ENCODE assay signal across 10 cellular contexts in the genomic region with DNA sequence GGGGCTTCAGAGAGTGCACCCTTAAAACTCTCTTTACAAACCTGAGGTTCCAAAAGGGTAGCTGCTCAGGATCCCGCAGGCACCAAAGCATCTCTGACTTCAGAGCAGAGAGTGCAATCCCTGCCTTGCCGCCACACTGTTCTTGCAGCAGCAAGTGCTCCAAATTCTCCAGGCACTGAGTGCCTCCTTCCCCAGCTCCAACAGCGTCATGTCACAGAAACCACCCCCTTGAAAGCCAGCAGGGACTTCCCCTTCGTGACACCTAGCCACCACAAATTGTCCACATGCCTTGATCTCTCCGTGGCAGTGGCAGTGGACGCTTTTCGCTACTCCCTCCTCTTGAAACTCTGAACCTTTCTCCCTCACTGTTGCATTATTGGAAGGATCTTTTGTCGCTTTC. TPM values are rescaled to one million over a fixed set of nuclear protein-coding genes. Genes with fewer than 3 reads are reported as not detected.
DNase-seq lines count a peak whose midpoint lies in the region; ATAC-seq and TF ChIP-seq lines count a peak whose summit lies in the region.
"Had no signal": no experiment of that assay in that cellular context is flagged by ENCODE, and none has a peak within 500 bp of the region (broad histone marks: within the 10 kb centered on the region; RNA-seq: fewer than 3 reads in every experiment).

No MANE protein-coding gene starts in this region.

- H4K8ac ChIP-seq in IMR-90 (ENCODE audit: low read depth in 2 of 2, low read length in 2 of 2): peak overlapping the region; percentile 61 to 84; a peak in 3 of 4 replicates

- peak overlapping the region; percentile 91 for H3K4ac ChIP-seq in IMR-90 (ENCODE audit: low read depth, low read length)

- no peaks in the 10 kb centered on the region for H3K36me3 ChIP-seq in IMR-90 (ENCODE audit: control insufficient read depth, insufficient read depth, low read length)

- H3K14ac ChIP-seq in IMR-90 (replicated peaks; ENCODE audit: low read depth, low read length): peak overlapping the region; percentile 84

- TF ChIP-seq POLR2A in IMR-90 (IDR thresholded peaks at IDR 0.05; ENCODE audit: low read depth, low read length): no peak

- TF ChIP-seq CTCF in CD4-positive, alpha-beta T cell (IDR thresholded peaks at IDR 0.05): no peak
- TF ChIP-seq CTCF in IMR-90 (conservative IDR thresholded peaks at IDR 0.05; ENCODE audit: low read depth, low read length) (no peak), chondrocyte (IDR thresholded peaks at IDR 0.05) (no peak)

- ATAC-seq in CD4-positive, alpha-beta T cell (ENCODE audit: poor library complexity): peak; percentile 40
- ATAC-seq in IMR-90 (ENCODE audit: low read depth) (no peak), GM18868 (IDR thresholded peaks at IDR 0.05; ENCODE audit: unreplicated experiment) (no peak)
- ATAC-seq in natural killer cell treated with Interleukin-12 subunit alpha and Interleukin-12 subunit beta and Interleukin-15 and Interleukin-18, amount 100 ng/mL, for 72 hours: peak; percentile 65 to 74

- peak overlapping the region; percentile 77 for H3K23ac ChIP-seq in IMR-90 (ENCODE audit: low read depth, low read length)

- H3K9me1 ChIP-seq in IMR-90 (ENCODE audit: insufficient read depth, low read length): peaks cover 45% of the 10 kb centered on the region

- H3K4me1 ChIP-seq in IMR-90 (ENCODE audit: control insufficient read depth, insufficient read depth, low read length): peaks cover 45% of the 10 kb centered on the region

- H2BK15ac ChIP-seq in IMR-90 (ENCODE audit: low read depth, low read length): peak overlapping the region; percentile 45; the same call in 1 of the 3 replicates

- no peak overlapping the region for H3K4me2 ChIP-seq in IMR-90 (ENCODE audit: low read depth, low read length)

- H3K18ac ChIP-seq in IMR-90 (ENCODE audit: low read depth, low read length): peak overlapping the region; percentile 44; the same call in 1 of the 2 replicates

- peak overlapping the region; percentile 54; the same call in 1 of the 2 replicates for H2BK20ac ChIP-seq in IMR-90 (ENCODE audit: low read depth, low read length)

- dilution Hi-C loops in IMR-90 (cut with HindIII; ENCODE audit: low sequenced_read_pairs, unreplicated experiment): no loop called here

- H4K20me1 ChIP-seq in IMR-90 (ENCODE audit: insufficient read depth, low read length): peaks cover 15% of the 10 kb centered on the region; the same call in 1 of the 2 replicates

- no peak overlapping the region for H3K27ac ChIP-seq in CD4-positive, alpha-beta T cell (ENCODE audit: low read depth, low read length)
- H3K27ac ChIP-seq in IMR-90 (ENCODE audit: insufficient read depth, low read length): peak overlapping the region; percentile 6; the same call in 1 of the 2 replicates

- no peak overlapping the region for H3K4me3 ChIP-seq in IMR-90 (ENCODE audit: insufficient read depth, low read depth, low read length)

- H3K27ac Mint-ChIP-seq in CD4-positive, alpha-beta T cell: peak overlapping the region; percentile 6
- peak overlapping the region; percentile 97 for H3K27ac Mint-ChIP-seq in chondrocyte (ENCODE audit: unreplicated experiment)
- peak overlapping the region; percentile 23 to 81 for H3K27ac Mint-ChIP-seq in natural killer cell treated with Interleukin-12 subunit alpha and Interleukin-12 subunit beta and Interleukin-15 and Interleukin-18, amount 100 ng/mL, for 72 hours

- peaks cover 68% of the 10 kb centered on the region for H3K4me1 Mint-ChIP-seq in CD4-positive, alpha-beta T cell (ENCODE audit: low read depth)
- peaks cover 79% of the 10 kb centered on the region for H3K4me1 Mint-ChIP-seq in chondrocyte (ENCODE audit: low read depth)
- H3K4me1 Mint-ChIP-seq in natural killer cell treated with Interleukin-12 subunit alpha and Interleukin-12 subunit beta and Interleukin-15 and Interleukin-18, amount 100 ng/mL, for 72 hours (ENCODE audit: low read depth in 2 of 2): peaks cover 48 to 51% of the 10 kb centered on the region in 2 donors

- no peak overlapping the region for H3K9ac ChIP-seq in IMR-90 (ENCODE audit: low read depth, low read length)

- peaks cover 28% of the 10 kb centered on the region for H3K36me3 Mint-ChIP-seq in CD4-positive, alpha-beta T cell (ENCODE audit: low read depth)
- H3K36me3 Mint-ChIP-seq in chondrocyte (ENCODE audit: low read depth): peaks cover 3% of the 10 kb centered on the region
- H3K36me3 Mint-ChIP-seq in natural killer cell treated with Interleukin-12 subunit alpha and Interleukin-12 subunit beta and Interleukin-15 and Interleukin-18, amount 100 ng/mL, for 72 hours: no peaks in the 10 kb centered on the region

- in situ Hi-C loops in IMR-90 (cut with MboI; ENCODE audit: low sequenced_read_pairs): no loop called here

- H2AFZ ChIP-seq in IMR-90 (replicated peaks; ENCODE audit: low read length, poor library complexity): no peak overlapping the region

- WGBS in IMR-90 (ENCODE audit: extremely low coverage in 2 of 2, insufficient read length in 1 of 2), 2 experiments: 92% methylated on average over 5 of the region's 8 CpGs; no CpG with 5 or more reads in 1 of the 2 experiments

- H3K27me3 Mint-ChIP-seq in CD4-positive, alpha-beta T cell: no peaks in the 10 kb centered on the region
- no peaks in the 10 kb centered on the region for H3K27me3 Mint-ChIP-seq in chondrocyte (ENCODE audit: low read depth)
- H3K27me3 Mint-ChIP-seq in natural killer cell treated with Interleukin-12 subunit alpha and Interleukin-12 subunit beta and Interleukin-15 and Interleukin-18, amount 100 ng/mL, for 72 hours: no peaks in the 10 kb centered on the region

- H4K5ac ChIP-seq in IMR-90 (ENCODE audit: low read depth, low read length): peak overlapping the region; percentile 10; the same call in 1 of the 2 replicates

- BruUV-seq in IMR-90 (replicated peaks; lab: Mats Ljungman, UMichigan): no TSS peak

- H3K9me3 Mint-ChIP-seq in CD4-positive, alpha-beta T cell: no peaks in the 10 kb centered on the region
- H3K9me3 Mint-ChIP-seq in chondrocyte (ENCODE audit: low read depth): no peaks in the 10 kb centered on the region
- H3K9me3 Mint-ChIP-seq in natural killer cell treated with Interleukin-12 subunit alpha and Interleukin-12 subunit beta and Interleukin-15 and Interleukin-18, amount 100 ng/mL, for 72 hours: no peaks in the 10 kb centered on the region

- H3K27me3 ChIP-seq in CD4-positive, alpha-beta T cell (ENCODE audit: control insufficient read depth, insufficient read depth, low read length): no peaks in the 10 kb centered on the region
- no peaks in the 10 kb centered on the region for H3K27me3 ChIP-seq in IMR-90 (ENCODE audit: control insufficient read depth, insufficient read depth, low read length)

- peaks cover 49 to 82% of the 10 kb centered on the region in 2 experiments for H3K79me1 ChIP-seq in IMR-90 (ENCODE audit: low read depth in 1 of 2, low read length in 2 of 2)

- H2AK5ac ChIP-seq in IMR-90 (ENCODE audit: low read depth, low read length): peak overlapping the region; percentile 32

- DNase-seq in CD4-positive, alpha-beta T cell: peak in 1 of 10 experiments; percentile 5
- DNase-seq in IMR-90 (no peak), chondrocyte (ENCODE audit: low spot score) (no peak), SK-N-DZ (ENCODE audit: low spot score) (no peak), NCI-H1092 (lab: John Stamatoyannopoulos, UW) (no peak), NCI-H524 (lab: John Stamatoyannopoulos, UW) (no peak)
- DNase-seq in natural killer cell treated with Interleukin-12 subunit alpha and Interleukin-12 subunit beta and Interleukin-15 and Interleukin-18, amount 100 ng/mL, for 72 hours (ENCODE audit: low spot score): peak; percentile 62
- DNase-seq: effector CD8-positive, alpha-beta T cell; NCI-H1436 had no signal

- no peak for TF ChIP-seq RAD21 in IMR-90 (IDR thresholded peaks at IDR 0.05; ENCODE audit: low read length)

- peak overlapping the region; percentile 95 for H4K91ac ChIP-seq in IMR-90 (ENCODE audit: insufficient read depth, low read depth, low read length)

- intact Hi-C loops in CD4-positive, alpha-beta T cell (cut with DNase I, micrococcal nuclease): no loop called here
- intact Hi-C loops in IMR-90 (cut with micrococcal nuclease): no loop called here

- POLR2A ChIA-PET in CD4-positive, alpha-beta T cell (lab: Charles Lee): no interaction called here
- POLR2A ChIA-PET in IMR-90 (lab: Charles Lee; ENCODE audit: unreplicated experiment): no interaction called here

- no peak overlapping the region for H3K56ac ChIP-seq in IMR-90 (ENCODE audit: extremely low read depth, insufficient read depth, low read length)

- H2AK9ac ChIP-seq in IMR-90 (replicated peaks; ENCODE audit: low read depth, low read length, poor library complexity): no peak overlapping the region

- CTCF ChIA-PET in CD4-positive, alpha-beta T cell (lab: Charles Lee): interaction anchor here (0.6 to 1.1 kb wide), 2 partner anchors 152 to 1512 kb away, joined by 3 read pairs; no protein-coding TSS in a partner anchor
- CTCF ChIA-PET in IMR-90 (lab: Yijun Ruan, JAX): no interaction called here

- H3K4me3 Mint-ChIP-seq in CD4-positive, alpha-beta T cell: peak overlapping the region; percentile 8
- no peak overlapping the region for H3K4me3 Mint-ChIP-seq in chondrocyte (ENCODE audit: unreplicated experiment)
- H3K4me3 Mint-ChIP-seq in natural killer cell treated with Interleukin-12 subunit alpha and Interleukin-12 subunit beta and Interleukin-15 and Interleukin-18, amount 100 ng/mL, for 72 hours: peak overlapping the region; percentile 44

- H2BK120ac ChIP-seq in IMR-90 (ENCODE audit: low read depth, low read length): peak overlapping the region; percentile 90

- peak overlapping the region; percentile 64 for H2BK5ac ChIP-seq in IMR-90 (ENCODE audit: low read depth, low read length, poor library complexity, severe bottlenecking)

- no peaks in the 10 kb centered on the region for H3K9me3 ChIP-seq in CD4-positive, alpha-beta T cell (ENCODE audit: control insufficient read depth, low read length)
- no peaks in the 10 kb centered on the region for H3K9me3 ChIP-seq in IMR-90 (ENCODE audit: control insufficient read depth, insufficient read depth, low read length)

TF ChIP-seq in IMR-90, 13 proteins besides CTCF, POLR2A, EP300 and RAD21 (continues in another document):
- TF ChIP-seq RCOR1 (IDR thresholded peaks at IDR 0.05; ENCODE audit: insufficient replicate concordance, low read length) (no peak), RFX5 (IDR thresholded peaks at IDR 0.05; ENCODE audit: low read depth, low read length) (no peak), CHD1 (IDR thresholded peaks at IDR 0.05; ENCODE audit: low read depth, low read length) (no peak), SMC3 (IDR thresholded peaks at IDR 0.05; ENCODE audit: low read depth, low read length) (no peak), MXI1 (IDR thresholded peaks at IDR 0.05; ENCODE audit: borderline replicate concordance, low read depth, low read length) (no peak)

RNA-seq across cellular contexts. Expression of gene MBNL2, which starts 39.9 kb away (rescaled TPM):
- 10 to 100 TPM; 35.9 to 36.0 TPM for total RNA-seq in CD4-positive, alpha-beta T cell
- total RNA-seq in IMR-90 (2012; rRNA removed) (103 and 126 TPM in 2 replicates), chondrocyte (40.1 to 65.1 TPM (median 41.3 TPM) in 3 replicates)
- polyA plus RNA-seq in IMR-90 (2012; rRNA removed): 24.8 and 26.9 TPM in 2 replicates
- polyA plus RNA-seq in IMR-90 (2012; cell fraction: cytosol; rRNA removed): 8.1 and 11.6 TPM in 2 replicates
- polyA plus RNA-seq in IMR-90 (2012; cell fraction: nucleus; rRNA removed; ENCODE audit: low replicate concordance): 9.4 and 35.9 TPM in 2 replicates
- 10 to 100 TPM; 13.0 to 15.6 TPM for total RNA-seq in natural killer cell treated with Interleukin-12 subunit alpha and Interleukin-12 subunit beta and Interleukin-15 and Interleukin-18, amount 100 ng/mL, for 72 hours
- 18.6 and 21.7 TPM in 2 replicates for polyA plus RNA-seq in SK-N-DZ (2014; cell fraction: cytosol; rRNA removed)
- polyA plus RNA-seq in SK-N-DZ (2014; cell fraction: nucleus; rRNA removed): 28.6 and 35.0 TPM in 2 replicates

Comparison
In these comparisons a context has a peak if more than half of its experiments do, and no peak if none do; other contexts are left out.
1. ATAC-seq: peak in CD4-positive, alpha-beta T cell (single experiment) and natural killer cell treated with Interleukin-12 subunit alpha and Interleukin-12 subunit beta and Interleukin-15 and Interleukin-18, amount 100 ng/mL, for 72 hours (2 of 2); none in IMR-90 (single experiment) and GM18868 (single experiment).
2. H3K27ac Mint-ChIP-seq: peak in every context shown above with its lines; median percentile 97 in chondrocyte; 52 in natural killer cell treated with Interleukin-12 subunit alpha and Interleukin-12 subunit beta and Interleukin-15 and Interleukin-18, amount 100 ng/mL, for 72 hours; 6 in CD4-positive, alpha-beta T cell.